Comparison of ENCODE assay signal across 9 cellular contexts in genomic region chr15:68797589-68798377, GRCh38. TPM values are rescaled to one million over a fixed set of nuclear protein-coding genes. Genes with fewer than 3 reads are reported as not detected.
DNase-seq lines count a peak whose midpoint lies in the region; ATAC-seq lines count a peak whose summit lies in the region.
"Had no signal": no experiment of that assay in that cellular context is flagged by ENCODE, and none has a peak within 500 bp of the region (broad histone marks: within the 10 kb centered on the region; RNA-seq: fewer than 3 reads in every experiment).

No MANE protein-coding gene starts in this region.

- no peaks in the 10 kb centered on the region for H3K27me3 Mint-ChIP-seq in activated CD4-positive, alpha-beta T cell treated with anti-CD3 and anti-CD28 coated beads for 36 hours
- no peaks in the 10 kb centered on the region for H3K27me3 Mint-ChIP-seq in activated T-helper 2 cell treated with anti-CD3 and anti-CD28 coated beads, Interferon-gamma antibody, Interleukin-2, Interleukin-4, amounts not matched to agents 10 μg/mL and 5 μg/mL and 100 μg/mL, durations not matched to agents 14 hours and 24 hours and 36 hours (ENCODE audit: low read depth)
- H3K27me3 Mint-ChIP-seq in stimulated activated naive B cell treated with anti-CD40 and anti-IgM and Interleukin-4, amounts not matched to agents 10 μg/mL and 1 μg/mL and 100 μg/mL, for 72 hours = no peaks in the 10 kb centered on the region

- peak; percentile 14 for ATAC-seq in activated CD4-positive, alpha-beta T cell treated with anti-CD3 and anti-CD28 coated beads for 36 hours
- peak in 1 of 2 donors; percentile 14 for ATAC-seq in stimulated activated naive B cell treated with anti-CD40 and anti-IgM and Interleukin-4, amounts not matched to agents 10 μg/mL and 1 μg/mL and 100 μg/mL, for 72 hours (replicated peaks)

- no peak overlapping the region for H3K4me3 Mint-ChIP-seq in activated CD4-positive, alpha-beta T cell treated with anti-CD3 and anti-CD28 coated beads for 36 hours
- H3K4me3 Mint-ChIP-seq in activated T-helper 2 cell treated with anti-CD3 and anti-CD28 coated beads, Interferon-gamma antibody, Interleukin-2, Interleukin-4, amounts not matched to agents 10 μg/mL and 5 μg/mL and 100 μg/mL, durations not matched to agents 14 hours and 24 hours and 36 hours (ENCODE audit: low read depth) = peak overlapping the region; percentile 18
- H3K4me3 Mint-ChIP-seq in stimulated activated naive B cell treated with anti-CD40 and anti-IgM and Interleukin-4, amounts not matched to agents 10 μg/mL and 1 μg/mL and 100 μg/mL, for 72 hours = peak overlapping the region; percentile 14 to 52

- H3K9me3 Mint-ChIP-seq in activated CD4-positive, alpha-beta T cell treated with anti-CD3 and anti-CD28 coated beads for 36 hours (ENCODE audit: low read depth) = no peaks in the 10 kb centered on the region
- no peaks in the 10 kb centered on the region for H3K9me3 Mint-ChIP-seq in activated T-helper 2 cell treated with anti-CD3 and anti-CD28 coated beads, Interferon-gamma antibody, Interleukin-2, Interleukin-4, amounts not matched to agents 10 μg/mL and 5 μg/mL and 100 μg/mL, durations not matched to agents 14 hours and 24 hours and 36 hours
- H3K9me3 Mint-ChIP-seq in stimulated activated naive B cell treated with anti-CD40 and anti-IgM and Interleukin-4, amounts not matched to agents 10 μg/mL and 1 μg/mL and 100 μg/mL, for 72 hours = no peaks in the 10 kb centered on the region

- H3K27ac Mint-ChIP-seq in activated CD4-positive, alpha-beta T cell treated with anti-CD3 and anti-CD28 coated beads for 36 hours = peak overlapping the region; percentile 51
- peak overlapping the region; percentile 82 for H3K27ac Mint-ChIP-seq in activated T-helper 2 cell treated with anti-CD3 and anti-CD28 coated beads, Interferon-gamma antibody, Interleukin-2, Interleukin-4, amounts not matched to agents 10 μg/mL and 5 μg/mL and 100 μg/mL, durations not matched to agents 14 hours and 24 hours and 36 hours
- H3K27ac Mint-ChIP-seq in stimulated activated naive B cell treated with anti-CD40 and anti-IgM and Interleukin-4, amounts not matched to agents 10 μg/mL and 1 μg/mL and 100 μg/mL, for 72 hours = peak overlapping the region; percentile 37

- POLR2A ChIA-PET in activated CD4-positive, alpha-beta T cell treated with anti-CD3 and anti-CD28 coated beads for 36 hours (lab: Charles Lee) = interaction anchor here (0.6 to 0.7 kb wide), 2 partner anchors 15 to 19 kb away, joined by 4 read pairs; no protein-coding TSS in a partner anchor

- peaks cover 90% of the 10 kb centered on the region for H3K4me1 Mint-ChIP-seq in activated CD4-positive, alpha-beta T cell treated with anti-CD3 and anti-CD28 coated beads for 36 hours
- H3K4me1 Mint-ChIP-seq in activated T-helper 2 cell treated with anti-CD3 and anti-CD28 coated beads, Interferon-gamma antibody, Interleukin-2, Interleukin-4, amounts not matched to agents 10 μg/mL and 5 μg/mL and 100 μg/mL, durations not matched to agents 14 hours and 24 hours and 36 hours (ENCODE audit: low read depth) = peaks cover 80% of the 10 kb centered on the region
- H3K4me1 Mint-ChIP-seq in stimulated activated naive B cell treated with anti-CD40 and anti-IgM and Interleukin-4, amounts not matched to agents 10 μg/mL and 1 μg/mL and 100 μg/mL, for 72 hours = peaks cover 78 to 100% of the 10 kb centered on the region in 2 donors

- intact Hi-C loops in activated CD4-positive, alpha-beta T cell treated with anti-CD3 and anti-CD28 coated beads for 36 hours (cut with DNase I, micrococcal nuclease) = loop anchor here in 1 of 2 experiments (1.0 kb wide), 1 partner anchor 20 kb away; no protein-coding TSS in a partner anchor
- intact Hi-C loops in activated T-helper 2 cell treated with anti-CD3 and anti-CD28 coated beads, Interferon-gamma antibody, Interleukin-2, Interleukin-4, amounts not matched to agents 10 μg/mL and 5 μg/mL and 100 μg/mL, durations not matched to agents 14 hours and 24 hours and 36 hours (cut with micrococcal nuclease) = loop anchor here (1.0 kb wide), 1 partner anchor 19 kb away; no protein-coding TSS in a partner anchor

- H3K36me3 Mint-ChIP-seq in activated CD4-positive, alpha-beta T cell treated with anti-CD3 and anti-CD28 coated beads for 36 hours (ENCODE audit: low read depth) = peaks cover 24% of the 10 kb centered on the region
- peaks cover 47% of the 10 kb centered on the region for H3K36me3 Mint-ChIP-seq in activated T-helper 2 cell treated with anti-CD3 and anti-CD28 coated beads, Interferon-gamma antibody, Interleukin-2, Interleukin-4, amounts not matched to agents 10 μg/mL and 5 μg/mL and 100 μg/mL, durations not matched to agents 14 hours and 24 hours and 36 hours (ENCODE audit: low read depth)
- H3K36me3 Mint-ChIP-seq in stimulated activated naive B cell treated with anti-CD40 and anti-IgM and Interleukin-4, amounts not matched to agents 10 μg/mL and 1 μg/mL and 100 μg/mL, for 72 hours = peaks cover 21 to 41% of the 10 kb centered on the region in 2 donors

- CTCF ChIA-PET in activated CD4-positive, alpha-beta T cell treated with anti-CD3 and anti-CD28 coated beads for 36 hours (lab: Charles Lee) = interaction anchor here (1.2 to 1.3 kb wide), 2 partner anchors 22 to 78 kb away, joined by 3 to 4 read pairs; no protein-coding TSS in a partner anchor

- DNase-seq in activated CD4-positive, alpha-beta T cell treated with anti-CD3 and anti-CD28 coated beads for 36 hours = peak; percentile 20
- DNase-seq in activated CD4-positive, alpha-beta T cell treated with anti-CD3 and anti-CD28 coated beads for 4 hours = no peak
- DNase-seq in activated T-helper 2 cell treated with anti-CD3 and anti-CD28 coated beads, Interferon-gamma antibody, Interleukin-2, Interleukin-4, amounts not matched to agents 10 μg/mL and 5 μg/mL and 100 μg/mL, durations not matched to agents 14 hours and 24 hours and 36 hours (ENCODE audit: low spot score) = no peak
- peak; percentile 48 for DNase-seq in iPS-NIHi11 (ENCODE audit: low spot score)
- no peak for DNase-seq in stimulated activated naive B cell treated with anti-CD40 and anti-IgM and Interleukin-4, amounts not matched to agents 10 μg/mL and 1 μg/mL and 100 μg/mL, for 72 hours
- no peak for DNase-seq in activated CD4-positive, CD25-positive, alpha-beta regulatory T cell (lab: John Stamatoyannopoulos, UW)
- DNase-seq in GM03348 (ENCODE audit: low spot score) = no peak
- DNase-seq in AG20443 (ENCODE audit: low spot score) = no peak
- DNase-seq: activated CD4-positive, CD25-positive, alpha-beta regulatory T cell treated with anti-CD3 and anti-CD28 coated beads, Interleukin-2, amount 50 U/mL, for 72 hours had no signal

RNA-seq across cellular contexts. Expression of gene ANP32A, which starts 22.9 kb away (rescaled TPM):
- total RNA-seq in activated CD4-positive, alpha-beta T cell treated with anti-CD3 and anti-CD28 coated beads for 36 hours = 100 to 1,000 TPM; 252 to 439 TPM
- total RNA-seq in activated T-helper 2 cell treated with anti-CD3 and anti-CD28 coated beads, Interferon-gamma antibody, Interleukin-2, Interleukin-4, amounts not matched to agents 10 μg/mL and 5 μg/mL and 100 μg/mL, durations not matched to agents 14 hours and 24 hours and 36 hours = 259 and 265 TPM in 2 replicates

Comparison
In these comparisons a context has a peak if more than half of its experiments do, and no peak if none do; other contexts are left out.
1. DNase-seq: peak in activated CD4-positive, alpha-beta T cell treated with anti-CD3 and anti-CD28 coated beads for 36 hours (single experiment) and iPS-NIHi11 (single experiment); none in activated CD4-positive, alpha-beta T cell treated with anti-CD3 and anti-CD28 coated beads for 4 hours (0 of 2), activated T-helper 2 cell treated with anti-CD3 and anti-CD28 coated beads, Interferon-gamma antibody, Interleukin-2, Interleukin-4, amounts not matched to agents 10 μg/mL and 5 μg/mL and 100 μg/mL, durations not matched to agents 14 hours and 24 hours and 36 hours (single experiment), stimulated activated naive B cell treated with anti-CD40 and anti-IgM and Interleukin-4, amounts not matched to agents 10 μg/mL and 1 μg/mL and 100 μg/mL, for 72 hours (single experiment), activated CD4-positive, CD25-positive, alpha-beta regulatory T cell (0 of 4), GM03348 (single experiment) and AG20443 (single experiment).
2. Peak in every context shown above with its lines, with median percentiles within 50 percentile points of each other: H3K27ac Mint-ChIP-seq.